Comparison of ENCODE assay signal across 1 cellular context in genomic region chr17:76452646-76453430, GRCh38.
TF ChIP-seq lines count a peak whose summit lies in the region.

UBE2O (minus strand) TSS chr17:76453152; CDS start chr17:76453141, 11 bp downstream.

TF ChIP-seq in HepG2, 621 proteins besides CTCF, POLR2A, EP300 and RAD21 (continued from another document and continues in another):
- TF ChIP-seq, protein P1, sequence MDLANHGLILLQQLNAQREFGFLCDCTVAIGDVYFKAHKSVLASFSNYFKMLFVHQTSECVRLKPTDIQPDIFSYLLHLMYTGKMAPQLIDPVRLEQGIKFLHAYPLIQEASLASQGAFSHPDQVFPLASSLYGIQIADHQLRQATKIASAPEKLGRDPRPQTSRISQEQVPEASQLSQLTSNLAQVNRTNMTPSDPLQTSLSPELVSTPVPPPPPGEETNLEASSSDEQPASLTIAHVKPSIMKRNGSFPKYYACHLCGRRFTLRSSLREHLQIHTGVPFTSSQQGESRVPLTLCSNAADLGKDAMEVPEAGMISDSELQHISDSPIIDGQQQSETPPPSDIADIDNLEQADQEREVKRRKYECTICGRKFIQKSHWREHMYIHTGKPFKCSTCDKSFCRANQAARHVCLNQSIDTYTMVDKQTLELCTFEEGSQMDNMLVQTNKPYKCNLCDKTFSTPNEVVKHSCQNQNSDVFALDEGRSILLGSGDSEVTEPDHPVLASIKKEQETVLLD (CRISPR knock-in tag; IDR thresholded peaks at IDR 0.05; ENCODE audit: low read depth), result peak; percentile 36; the same call in 1 of the 2 replicates
- TF ChIP-seq MBNL3 (CRISPR knock-in tag; conservative IDR thresholded peaks at IDR 0.05) (no peak), ZNF317 (CRISPR knock-in tag; IDR thresholded peaks at IDR 0.05) (no peak), ZNF292 (CRISPR knock-in tag; IDR thresholded peaks at IDR 0.05; ENCODE audit: borderline replicate concordance, low read depth) (no peak), RFXAP (CRISPR knock-in tag; IDR thresholded peaks at IDR 0.05; ENCODE audit: borderline replicate concordance) (no peak; the same call in 1 of the 2 replicates), E2F5 (CRISPR knock-in tag; conservative IDR thresholded peaks at IDR 0.05) (no peak), YEATS2 (CRISPR knock-in tag; IDR thresholded peaks at IDR 0.05; ENCODE audit: borderline replicate concordance) (no peak), DBP (CRISPR knock-in tag; IDR thresholded peaks at IDR 0.05; ENCODE audit: not compliant biosample characterization) (no peak), KDM4B (CRISPR knock-in tag; IDR thresholded peaks at IDR 0.05) (no peak), MED13 (CRISPR knock-in tag; IDR thresholded peaks at IDR 0.05) (no peak), ZNF562 (CRISPR knock-in tag; IDR thresholded peaks at IDR 0.05; ENCODE audit: borderline replicate concordance) (no peak), MTF1 (CRISPR knock-in tag; IDR thresholded peaks at IDR 0.05) (no peak), NFRKB (IDR thresholded peaks at IDR 0.05) (no peak), SMYD3 (CRISPR knock-in tag; IDR thresholded peaks at IDR 0.05) (no peak), MEIS1 (CRISPR knock-in tag; IDR thresholded peaks at IDR 0.05; ENCODE audit: borderline replicate concordance) (no peak), ZNF513 (CRISPR knock-in tag; conservative IDR thresholded peaks at IDR 0.05) (no peak), HOXD1 (CRISPR knock-in tag; IDR thresholded peaks at IDR 0.05) (no peak), ZFP91 (CRISPR knock-in tag; IDR thresholded peaks at IDR 0.05; ENCODE audit: borderline replicate concordance) (no peak), HES4 (CRISPR knock-in tag; IDR thresholded peaks at IDR 0.05; ENCODE audit: borderline replicate concordance) (peak; percentile 70; the same call in 1 of the 2 replicates), ATF3 (CRISPR knock-in tag; IDR thresholded peaks at IDR 0.05) (no peak; the same call in 1 of the 2 replicates), ZNF10 (CRISPR knock-in tag; IDR thresholded peaks at IDR 0.05; ENCODE audit: borderline replicate concordance, low read depth) (no peak), MYPOP (CRISPR knock-in tag; IDR thresholded peaks at IDR 0.05) (peak; percentile 88; the same call in 1 of the 2 replicates), DRAP1 (CRISPR knock-in tag; IDR thresholded peaks at IDR 0.05) (peak; percentile 60; the same call in 1 of the 2 replicates), MIER3 (CRISPR knock-in tag; IDR thresholded peaks at IDR 0.05; ENCODE audit: borderline replicate concordance) (no peak), PAX8 (CRISPR knock-in tag; IDR thresholded peaks at IDR 0.05; ENCODE audit: borderline replicate concordance) (0 out of 2 replicates have a peak, but pooled peaks have one; percentile 37), ZNF354B (CRISPR knock-in tag; IDR thresholded peaks at IDR 0.05) (no peak), ISX (CRISPR knock-in tag; conservative IDR thresholded peaks at IDR 0.05) (0 out of 2 replicates have a peak, but pooled peaks have one; percentile 33), GABPB1 (CRISPR knock-in tag; IDR thresholded peaks at IDR 0.05) (peak; percentile 60; the same call in 1 of the 2 replicates), PBX2 (CRISPR knock-in tag; IDR thresholded peaks at IDR 0.05) (no peak), MYC (CRISPR knock-in tag; IDR thresholded peaks at IDR 0.05; ENCODE audit: borderline replicate concordance) (peak; percentile 59; the same call in 1 of the 2 replicates), KDM2A (CRISPR knock-in tag; IDR thresholded peaks at IDR 0.05; ENCODE audit: borderline replicate concordance, low read depth) (peak; percentile 68; the same call in 1 of the 2 replicates), FOXA1 (IDR thresholded peaks at IDR 0.05) (no peak), FOXA1 (CRISPR knock-in tag; IDR thresholded peaks at IDR 0.05) (0 out of 2 replicates have a peak, but pooled peaks have one; percentile 7)
- TF ChIP-seq, protein P2, sequence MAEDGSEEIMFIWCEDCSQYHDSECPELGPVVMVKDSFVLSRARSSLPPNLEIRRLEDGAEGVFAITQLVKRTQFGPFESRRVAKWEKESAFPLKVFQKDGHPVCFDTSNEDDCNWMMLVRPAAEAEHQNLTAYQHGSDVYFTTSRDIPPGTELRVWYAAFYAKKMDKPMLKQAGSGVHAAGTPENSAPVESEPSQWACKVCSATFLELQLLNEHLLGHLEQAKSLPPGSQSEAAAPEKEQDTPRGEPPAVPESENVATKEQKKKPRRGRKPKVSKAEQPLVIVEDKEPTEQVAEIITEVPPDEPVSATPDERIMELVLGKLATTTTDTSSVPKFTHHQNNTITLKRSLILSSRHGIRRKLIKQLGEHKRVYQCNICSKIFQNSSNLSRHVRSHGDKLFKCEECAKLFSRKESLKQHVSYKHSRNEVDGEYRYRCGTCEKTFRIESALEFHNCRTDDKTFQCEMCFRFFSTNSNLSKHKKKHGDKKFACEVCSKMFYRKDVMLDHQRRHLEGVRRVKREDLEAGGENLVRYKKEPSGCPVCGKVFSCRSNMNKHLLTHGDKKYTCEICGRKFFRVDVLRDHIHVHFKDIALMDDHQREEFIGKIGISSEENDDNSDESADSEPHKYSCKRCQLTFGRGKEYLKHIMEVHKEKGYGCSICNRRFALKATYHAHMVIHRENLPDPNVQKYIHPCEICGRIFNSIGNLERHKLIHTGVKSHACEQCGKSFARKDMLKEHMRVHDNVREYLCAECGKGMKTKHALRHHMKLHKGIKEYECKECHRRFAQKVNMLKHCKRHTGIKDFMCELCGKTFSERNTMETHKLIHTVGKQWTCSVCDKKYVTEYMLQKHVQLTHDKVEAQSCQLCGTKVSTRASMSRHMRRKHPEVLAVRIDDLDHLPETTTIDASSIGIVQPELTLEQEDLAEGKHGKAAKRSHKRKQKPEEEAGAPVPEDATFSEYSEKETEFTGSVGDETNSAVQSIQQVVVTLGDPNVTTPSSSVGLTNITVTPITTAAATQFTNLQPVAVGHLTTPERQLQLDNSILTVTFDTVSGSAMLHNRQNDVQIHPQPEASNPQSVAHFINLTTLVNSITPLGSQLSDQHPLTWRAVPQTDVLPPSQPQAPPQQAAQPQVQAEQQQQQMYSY (CRISPR knock-in tag; IDR thresholded peaks at IDR 0.05), result no peak
- TF ChIP-seq, protein P3, sequence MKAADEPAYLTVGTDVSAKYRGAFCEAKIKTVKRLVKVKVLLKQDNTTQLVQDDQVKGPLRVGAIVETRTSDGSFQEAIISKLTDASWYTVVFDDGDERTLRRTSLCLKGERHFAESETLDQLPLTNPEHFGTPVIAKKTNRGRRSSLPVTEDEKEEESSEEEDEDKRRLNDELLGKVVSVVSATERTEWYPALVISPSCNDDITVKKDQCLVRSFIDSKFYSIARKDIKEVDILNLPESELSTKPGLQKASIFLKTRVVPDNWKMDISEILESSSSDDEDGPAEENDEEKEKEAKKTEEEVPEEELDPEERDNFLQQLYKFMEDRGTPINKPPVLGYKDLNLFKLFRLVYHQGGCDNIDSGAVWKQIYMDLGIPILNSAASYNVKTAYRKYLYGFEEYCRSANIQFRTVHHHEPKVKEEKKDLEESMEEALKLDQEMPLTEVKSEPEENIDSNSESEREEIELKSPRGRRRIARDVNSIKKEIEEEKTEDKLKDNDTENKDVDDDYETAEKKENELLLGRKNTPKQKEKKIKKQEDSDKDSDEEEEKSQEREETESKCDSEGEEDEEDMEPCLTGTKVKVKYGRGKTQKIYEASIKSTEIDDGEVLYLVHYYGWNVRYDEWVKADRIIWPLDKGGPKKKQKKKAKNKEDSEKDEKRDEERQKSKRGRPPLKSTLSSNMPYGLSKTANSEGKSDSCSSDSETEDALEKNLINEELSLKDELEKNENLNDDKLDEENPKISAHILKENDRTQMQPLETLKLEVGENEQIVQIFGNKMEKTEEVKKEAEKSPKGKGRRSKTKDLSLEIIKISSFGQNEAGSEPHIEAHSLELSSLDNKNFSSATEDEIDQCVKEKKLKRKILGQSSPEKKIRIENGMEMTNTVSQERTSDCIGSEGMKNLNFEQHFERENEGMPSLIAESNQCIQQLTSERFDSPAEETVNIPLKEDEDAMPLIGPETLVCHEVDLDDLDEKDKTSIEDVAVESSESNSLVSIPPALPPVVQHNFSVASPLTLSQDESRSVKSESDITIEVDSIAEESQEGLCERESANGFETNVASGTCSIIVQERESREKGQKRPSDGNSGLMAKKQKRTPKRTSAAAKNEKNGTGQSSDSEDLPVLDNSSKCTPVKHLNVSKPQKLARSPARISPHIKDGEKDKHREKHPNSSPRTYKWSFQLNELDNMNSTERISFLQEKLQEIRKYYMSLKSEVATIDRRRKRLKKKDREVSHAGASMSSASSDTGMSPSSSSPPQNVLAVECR (CRISPR knock-in tag; IDR thresholded peaks at IDR 0.05; ENCODE audit: borderline replicate concordance), result peak; percentile 77
- TF ChIP-seq, protein P4, sequence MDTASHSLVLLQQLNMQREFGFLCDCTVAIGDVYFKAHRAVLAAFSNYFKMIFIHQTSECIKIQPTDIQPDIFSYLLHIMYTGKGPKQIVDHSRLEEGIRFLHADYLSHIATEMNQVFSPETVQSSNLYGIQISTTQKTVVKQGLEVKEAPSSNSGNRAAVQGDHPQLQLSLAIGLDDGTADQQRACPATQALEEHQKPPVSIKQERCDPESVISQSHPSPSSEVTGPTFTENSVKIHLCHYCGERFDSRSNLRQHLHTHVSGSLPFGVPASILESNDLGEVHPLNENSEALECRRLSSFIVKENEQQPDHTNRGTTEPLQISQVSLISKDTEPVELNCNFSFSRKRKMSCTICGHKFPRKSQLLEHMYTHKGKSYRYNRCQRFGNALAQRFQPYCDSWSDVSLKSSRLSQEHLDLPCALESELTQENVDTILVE (CRISPR knock-in tag; IDR thresholded peaks at IDR 0.05), result no peak
- TF ChIP-seq, protein P5, sequence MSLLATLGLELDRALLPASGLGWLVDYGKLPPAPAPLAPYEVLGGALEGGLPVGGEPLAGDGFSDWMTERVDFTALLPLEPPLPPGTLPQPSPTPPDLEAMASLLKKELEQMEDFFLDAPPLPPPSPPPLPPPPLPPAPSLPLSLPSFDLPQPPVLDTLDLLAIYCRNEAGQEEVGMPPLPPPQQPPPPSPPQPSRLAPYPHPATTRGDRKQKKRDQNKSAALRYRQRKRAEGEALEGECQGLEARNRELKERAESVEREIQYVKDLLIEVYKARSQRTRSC (CRISPR knock-in tag; IDR thresholded peaks at IDR 0.05; ENCODE audit: low read depth), result no peak
- TF ChIP-seq, protein P6, sequence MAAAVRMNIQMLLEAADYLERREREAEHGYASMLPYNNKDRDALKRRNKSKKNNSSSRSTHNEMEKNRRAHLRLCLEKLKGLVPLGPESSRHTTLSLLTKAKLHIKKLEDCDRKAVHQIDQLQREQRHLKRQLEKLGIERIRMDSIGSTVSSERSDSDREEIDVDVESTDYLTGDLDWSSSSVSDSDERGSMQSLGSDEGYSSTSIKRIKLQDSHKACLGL (CRISPR knock-in tag; IDR thresholded peaks at IDR 0.05), result peak; percentile 66; the same call in 1 of the 2 replicates
